1 cellular context compared by ENCODE assay signal in the genomic region with DNA sequence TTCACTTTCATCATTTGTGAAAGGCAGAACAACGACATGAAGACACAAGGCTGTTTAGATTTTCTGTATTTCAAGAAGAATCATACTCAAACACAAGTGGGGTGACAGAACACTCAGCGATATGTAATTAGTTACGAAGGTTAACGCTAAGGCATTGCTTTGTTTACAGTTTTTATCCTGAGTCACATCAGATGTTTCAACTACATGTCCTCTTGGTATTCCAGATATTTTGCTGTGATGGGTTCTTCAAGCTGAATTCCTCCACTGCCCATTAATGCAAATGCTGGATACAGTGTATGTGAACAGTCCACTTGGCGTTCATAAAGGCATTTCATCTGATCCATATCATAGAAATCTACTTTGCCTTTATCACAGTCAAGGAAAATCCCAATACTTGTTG.
TF ChIP-seq lines count a peak whose summit lies in the region.

No MANE protein-coding gene starts in this region.

TF ChIP-seq in HepG2, 621 proteins besides CTCF, POLR2A, EP300 and RAD21 (continued from another document):
- TF ChIP-seq, protein P1, sequence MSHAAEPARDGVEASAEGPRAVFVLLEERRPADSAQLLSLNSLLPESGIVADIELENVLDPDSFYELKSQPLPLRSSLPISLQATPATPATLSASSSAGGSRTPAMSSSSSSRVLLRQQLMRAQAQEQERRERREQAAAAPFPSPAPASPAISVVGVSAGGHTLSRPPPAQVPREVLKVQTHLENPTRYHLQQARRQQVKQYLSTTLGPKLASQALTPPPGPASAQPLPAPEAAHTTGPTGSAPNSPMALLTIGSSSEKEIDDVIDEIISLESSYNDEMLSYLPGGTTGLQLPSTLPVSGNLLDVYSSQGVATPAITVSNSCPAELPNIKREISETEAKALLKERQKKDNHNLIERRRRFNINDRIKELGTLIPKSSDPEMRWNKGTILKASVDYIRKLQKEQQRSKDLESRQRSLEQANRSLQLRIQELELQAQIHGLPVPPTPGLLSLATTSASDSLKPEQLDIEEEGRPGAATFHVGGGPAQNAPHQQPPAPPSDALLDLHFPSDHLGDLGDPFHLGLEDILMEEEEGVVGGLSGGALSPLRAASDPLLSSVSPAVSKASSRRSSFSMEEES (CRISPR knock-in tag; IDR thresholded peaks at IDR 0.05): no peak
- TF ChIP-seq, protein P2, sequence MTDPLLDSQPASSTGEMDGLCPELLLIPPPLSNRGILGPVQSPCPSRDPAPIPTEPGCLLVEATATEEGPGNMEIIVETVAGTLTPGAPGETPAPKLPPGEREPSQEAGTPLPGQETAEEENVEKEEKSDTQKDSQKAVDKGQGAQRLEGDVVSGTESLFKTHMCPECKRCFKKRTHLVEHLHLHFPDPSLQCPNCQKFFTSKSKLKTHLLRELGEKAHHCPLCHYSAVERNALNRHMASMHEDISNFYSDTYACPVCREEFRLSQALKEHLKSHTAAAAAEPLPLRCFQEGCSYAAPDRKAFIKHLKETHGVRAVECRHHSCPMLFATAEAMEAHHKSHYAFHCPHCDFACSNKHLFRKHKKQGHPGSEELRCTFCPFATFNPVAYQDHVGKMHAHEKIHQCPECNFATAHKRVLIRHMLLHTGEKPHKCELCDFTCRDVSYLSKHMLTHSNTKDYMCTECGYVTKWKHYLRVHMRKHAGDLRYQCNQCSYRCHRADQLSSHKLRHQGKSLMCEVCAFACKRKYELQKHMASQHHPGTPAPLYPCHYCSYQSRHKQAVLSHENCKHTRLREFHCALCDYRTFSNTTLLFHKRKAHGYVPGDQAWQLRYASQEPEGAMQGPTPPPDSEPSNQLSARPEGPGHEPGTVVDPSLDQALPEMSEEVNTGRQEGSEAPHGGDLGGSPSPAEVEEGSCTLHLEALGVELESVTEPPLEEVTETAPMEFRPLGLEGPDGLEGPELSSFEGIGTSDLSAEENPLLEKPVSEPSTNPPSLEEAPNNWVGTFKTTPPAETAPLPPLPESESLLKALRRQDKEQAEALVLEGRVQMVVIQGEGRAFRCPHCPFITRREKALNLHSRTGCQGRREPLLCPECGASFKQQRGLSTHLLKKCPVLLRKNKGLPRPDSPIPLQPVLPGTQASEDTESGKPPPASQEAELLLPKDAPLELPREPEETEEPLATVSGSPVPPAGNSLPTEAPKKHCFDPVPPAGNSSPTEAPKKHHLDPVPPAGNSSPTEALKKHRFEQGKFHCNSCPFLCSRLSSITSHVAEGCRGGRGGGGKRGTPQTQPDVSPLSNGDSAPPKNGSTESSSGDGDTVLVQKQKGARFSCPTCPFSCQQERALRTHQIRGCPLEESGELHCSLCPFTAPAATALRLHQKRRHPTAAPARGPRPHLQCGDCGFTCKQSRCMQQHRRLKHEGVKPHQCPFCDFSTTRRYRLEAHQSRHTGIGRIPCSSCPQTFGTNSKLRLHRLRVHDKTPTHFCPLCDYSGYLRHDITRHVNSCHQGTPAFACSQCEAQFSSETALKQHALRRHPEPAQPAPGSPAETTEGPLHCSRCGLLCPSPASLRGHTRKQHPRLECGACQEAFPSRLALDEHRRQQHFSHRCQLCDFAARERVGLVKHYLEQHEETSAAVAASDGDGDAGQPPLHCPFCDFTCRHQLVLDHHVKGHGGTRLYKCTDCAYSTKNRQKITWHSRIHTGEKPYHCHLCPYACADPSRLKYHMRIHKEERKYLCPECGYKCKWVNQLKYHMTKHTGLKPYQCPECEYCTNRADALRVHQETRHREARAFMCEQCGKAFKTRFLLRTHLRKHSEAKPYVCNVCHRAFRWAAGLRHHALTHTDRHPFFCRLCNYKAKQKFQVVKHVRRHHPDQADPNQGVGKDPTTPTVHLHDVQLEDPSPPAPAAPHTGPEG (CRISPR knock-in tag; IDR thresholded peaks at IDR 0.05): no peak
- TF ChIP-seq, protein P3, sequence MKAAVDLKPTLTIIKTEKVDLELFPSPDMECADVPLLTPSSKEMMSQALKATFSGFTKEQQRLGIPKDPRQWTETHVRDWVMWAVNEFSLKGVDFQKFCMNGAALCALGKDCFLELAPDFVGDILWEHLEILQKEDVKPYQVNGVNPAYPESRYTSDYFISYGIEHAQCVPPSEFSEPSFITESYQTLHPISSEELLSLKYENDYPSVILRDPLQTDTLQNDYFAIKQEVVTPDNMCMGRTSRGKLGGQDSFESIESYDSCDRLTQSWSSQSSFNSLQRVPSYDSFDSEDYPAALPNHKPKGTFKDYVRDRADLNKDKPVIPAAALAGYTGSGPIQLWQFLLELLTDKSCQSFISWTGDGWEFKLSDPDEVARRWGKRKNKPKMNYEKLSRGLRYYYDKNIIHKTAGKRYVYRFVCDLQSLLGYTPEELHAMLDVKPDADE (CRISPR knock-in tag; IDR thresholded peaks at IDR 0.05): no peak
- TF ChIP-seq MYC (CRISPR knock-in tag; IDR thresholded peaks at IDR 0.05; ENCODE audit: borderline replicate concordance) (no peak), FOXC1 (CRISPR knock-in tag; IDR thresholded peaks at IDR 0.05; ENCODE audit: borderline replicate concordance) (no peak)
- TF ChIP-seq, protein P4, sequence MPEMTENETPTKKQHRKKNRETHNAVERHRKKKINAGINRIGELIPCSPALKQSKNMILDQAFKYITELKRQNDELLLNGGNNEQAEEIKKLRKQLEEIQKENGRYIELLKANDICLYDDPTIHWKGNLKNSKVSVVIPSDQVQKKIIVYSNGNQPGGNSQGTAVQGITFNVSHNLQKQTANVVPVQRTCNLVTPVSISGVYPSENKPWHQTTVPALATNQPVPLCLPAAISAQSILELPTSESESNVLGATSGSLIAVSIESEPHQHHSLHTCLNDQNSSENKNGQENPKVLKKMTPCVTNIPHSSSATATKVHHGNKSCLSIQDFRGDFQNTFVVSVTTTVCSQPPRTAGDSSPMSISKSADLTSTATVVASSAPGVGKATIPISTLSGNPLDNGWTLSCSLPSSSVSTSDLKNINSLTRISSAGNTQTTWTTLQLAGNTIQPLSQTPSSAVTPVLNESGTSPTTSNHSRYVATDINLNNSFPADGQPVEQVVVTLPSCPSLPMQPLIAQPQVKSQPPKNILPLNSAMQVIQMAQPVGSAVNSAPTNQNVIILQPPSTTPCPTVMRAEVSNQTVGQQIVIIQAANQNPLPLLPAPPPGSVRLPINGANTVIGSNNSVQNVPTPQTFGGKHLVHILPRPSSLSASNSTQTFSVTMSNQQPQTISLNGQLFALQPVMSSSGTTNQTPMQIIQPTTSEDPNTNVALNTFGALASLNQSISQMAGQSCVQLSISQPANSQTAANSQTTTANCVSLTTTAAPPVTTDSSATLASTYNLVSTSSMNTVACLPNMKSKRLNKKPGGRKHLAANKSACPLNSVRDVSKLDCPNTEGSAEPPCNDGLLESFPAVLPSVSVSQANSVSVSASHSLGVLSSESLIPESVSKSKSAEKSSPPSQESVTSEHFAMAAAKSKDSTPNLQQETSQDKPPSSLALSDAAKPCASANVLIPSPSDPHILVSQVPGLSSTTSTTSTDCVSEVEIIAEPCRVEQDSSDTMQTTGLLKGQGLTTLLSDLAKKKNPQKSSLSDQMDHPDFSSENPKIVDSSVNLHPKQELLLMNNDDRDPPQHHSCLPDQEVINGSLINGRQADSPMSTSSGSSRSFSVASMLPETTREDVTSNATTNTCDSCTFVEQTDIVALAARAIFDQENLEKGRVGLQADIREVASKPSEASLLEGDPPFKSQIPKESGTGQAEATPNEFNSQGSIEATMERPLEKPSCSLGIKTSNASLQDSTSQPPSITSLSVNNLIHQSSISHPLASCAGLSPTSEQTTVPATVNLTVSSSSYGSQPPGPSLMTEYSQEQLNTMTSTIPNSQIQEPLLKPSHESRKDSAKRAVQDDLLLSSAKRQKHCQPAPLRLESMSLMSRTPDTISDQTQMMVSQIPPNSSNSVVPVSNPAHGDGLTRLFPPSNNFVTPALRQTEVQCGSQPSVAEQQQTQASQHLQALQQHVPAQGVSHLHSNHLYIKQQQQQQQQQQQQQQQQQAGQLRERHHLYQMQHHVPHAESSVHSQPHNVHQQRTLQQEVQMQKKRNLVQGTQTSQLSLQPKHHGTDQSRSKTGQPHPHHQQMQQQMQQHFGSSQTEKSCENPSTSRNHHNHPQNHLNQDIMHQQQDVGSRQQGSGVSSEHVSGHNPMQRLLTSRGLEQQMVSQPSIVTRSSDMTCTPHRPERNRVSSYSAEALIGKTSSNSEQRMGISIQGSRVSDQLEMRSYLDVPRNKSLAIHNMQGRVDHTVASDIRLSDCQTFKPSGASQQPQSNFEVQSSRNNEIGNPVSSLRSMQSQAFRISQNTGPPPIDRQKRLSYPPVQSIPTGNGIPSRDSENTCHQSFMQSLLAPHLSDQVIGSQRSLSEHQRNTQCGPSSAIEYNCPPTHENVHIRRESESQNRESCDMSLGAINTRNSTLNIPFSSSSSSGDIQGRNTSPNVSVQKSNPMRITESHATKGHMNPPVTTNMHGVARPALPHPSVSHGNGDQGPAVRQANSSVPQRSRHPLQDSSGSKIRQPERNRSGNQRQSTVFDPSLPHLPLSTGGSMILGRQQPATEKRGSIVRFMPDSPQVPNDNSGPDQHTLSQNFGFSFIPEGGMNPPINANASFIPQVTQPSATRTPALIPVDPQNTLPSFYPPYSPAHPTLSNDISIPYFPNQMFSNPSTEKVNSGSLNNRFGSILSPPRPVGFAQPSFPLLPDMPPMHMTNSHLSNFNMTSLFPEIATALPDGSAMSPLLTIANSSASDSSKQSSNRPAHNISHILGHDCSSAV (CRISPR knock-in tag; IDR thresholded peaks at IDR 0.05; ENCODE audit: borderline replicate concordance): no peak
